In genomic region chr3:177811111-177811510, GRCh38 we compare ENCODE assay signal across 14 cellular contexts.
A peak's percentile ranks its signal among the peaks of the same experiment; 100 is the strongest.
DNase-seq lines count a peak whose midpoint lies in the region; ATAC-seq and TF ChIP-seq lines count a peak whose summit lies in the region.
"Had no signal": no experiment of that assay in that cellular context is flagged by ENCODE, and none has a peak within 500 bp of the region (broad histone marks: within the 10 kb centered on the region; RNA-seq: fewer than 3 reads in every experiment).

No MANE protein-coding gene starts in this region.

- no peaks in the 10 kb centered on the region for H3K27me3 ChIP-seq in left lung

- peaks cover 11 to 24% of the 10 kb centered on the region in 2 donors for H3K4me1 ChIP-seq in left lung

- DNase-seq in AML-193 (lab: John Stamatoyannopoulos, UW) (peak; percentile 8 to 36), NOMO-1 treated with DMSO at 0.1 percent for 48 hours (lab: John Stamatoyannopoulos, UW; ENCODE audit: unreplicated experiment) (peak; percentile 63), left lung (no peak), AG20443 (ENCODE audit: low spot score) (no peak), NCI-H1930 (lab: John Stamatoyannopoulos, UW) (no peak), NCI-H2227 treated with DMSO at 0.1 percent for 48 hours (lab: John Stamatoyannopoulos, UW) (no peak)
- DNase-seq: activated CD4-positive, alpha-beta T cell treated with anti-CD3 and anti-CD28 coated beads, Interleukin-2, amount 50 U/mL, for 48 hours; NCI-H1436; NCI-H526; nucleus accumbens; stimulated activated naive CD4-positive, alpha-beta T cell treated with Interleukin-2 at 50 U/mL for 16 hours had no signal

- TF ChIP-seq CTCF in left lung (IDR thresholded peaks at IDR 0.05), result no peak

- H3K36me3 ChIP-seq in left lung, result no peaks in the 10 kb centered on the region

- intact Hi-C loops in left lung (cut with DNase I), result no loop called here

- ATAC-seq in GM18511 (IDR thresholded peaks at IDR 0.05; ENCODE audit: unreplicated experiment) (peak; percentile 72), left lung (no peak), HG02970 (IDR thresholded peaks at IDR 0.05; ENCODE audit: low FRiP score, unreplicated experiment) (no peak)
- ATAC-seq: HepG2 had no signal

- peak overlapping the region; percentile 49 to 59 for H3K27ac ChIP-seq in left lung

- no peaks in the 10 kb centered on the region for H3K9me3 ChIP-seq in left lung

- H3K4me3 ChIP-seq in left lung, result no peak overlapping the region

Comparison
In these comparisons a context has a peak if more than half of its experiments do, and no peak if none do; other contexts are left out.
1. DNase-seq: peak in AML-193 (2 of 2) and NOMO-1 treated with DMSO at 0.1 percent for 48 hours (single experiment); none in left lung (0 of 2), AG20443 (single experiment), NCI-H1930 (0 of 2) and NCI-H2227 treated with DMSO at 0.1 percent for 48 hours (single experiment).